22 cellular contexts compared by ENCODE assay signal in the genomic region with DNA sequence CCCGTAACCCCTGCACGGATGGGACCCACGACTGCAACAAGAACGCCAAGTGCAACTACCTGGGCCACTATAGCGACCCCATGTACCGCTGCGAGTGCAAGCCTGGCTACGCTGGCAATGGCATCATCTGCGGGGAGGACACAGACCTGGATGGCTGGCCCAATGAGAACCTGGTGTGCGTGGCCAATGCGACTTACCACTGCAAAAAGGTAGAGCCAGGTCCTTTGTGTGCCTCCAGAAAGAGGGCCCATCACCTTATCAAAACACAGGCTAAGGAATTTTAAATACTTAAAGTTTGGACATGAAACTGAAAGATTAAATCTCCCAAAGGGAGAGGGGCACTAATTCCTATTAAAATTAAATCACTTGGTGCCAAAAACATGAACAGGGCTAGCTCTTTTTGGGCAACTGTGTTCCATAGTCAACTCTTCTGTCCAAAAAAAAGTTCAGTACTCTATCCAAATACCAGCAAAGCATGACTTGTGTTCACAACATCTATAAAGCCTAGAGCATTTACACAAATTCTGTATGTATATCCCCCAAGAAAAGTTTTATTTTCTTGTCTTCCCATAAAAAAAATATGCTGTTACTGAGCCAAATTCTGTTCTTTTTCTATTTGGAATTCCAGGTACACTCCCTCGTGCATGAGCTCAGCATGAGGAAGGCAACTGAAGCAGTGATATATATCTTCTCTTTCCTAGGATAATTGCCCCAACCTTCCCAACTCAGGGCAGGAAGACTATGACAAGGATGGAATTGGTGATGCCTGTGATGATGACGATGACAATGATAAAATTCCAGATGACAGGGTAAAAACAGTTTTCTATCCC. TPM values are rescaled to one million over a fixed set of nuclear protein-coding genes. Genes with fewer than 3 reads are reported as not detected.
A peak's percentile ranks its signal among the peaks of the same experiment; 100 is the strongest.
DNase-seq lines count a peak whose midpoint lies in the region; ATAC-seq, FAIRE-seq and TF ChIP-seq lines count a peak whose summit lies in the region.
"Had no signal": no experiment of that assay in that cellular context is flagged by ENCODE, and none has a peak within 500 bp of the region (broad histone marks: within the 10 kb centered on the region; RNA-seq: fewer than 3 reads in every experiment).

No MANE protein-coding gene starts in this region.

- peaks cover 37% of the 10 kb centered on the region for H3K4me1 ChIP-seq in ACC112 (ENCODE audit: control insufficient read depth, insufficient read depth, low read length, unreplicated experiment)
- peaks cover 19% of the 10 kb centered on the region for H3K4me1 ChIP-seq in endothelial cell of umbilical vein (ENCODE audit: control insufficient read depth, extremely low read depth, insufficient read depth, low read length)
- H3K4me1 ChIP-seq in mesenchymal stem cell (ENCODE audit: control insufficient read depth, insufficient read depth, low read depth, low read length), result peaks cover 32% of the 10 kb centered on the region
- no peaks in the 10 kb centered on the region for H3K4me1 ChIP-seq in left lung

- H3K4me2 ChIP-seq in endothelial cell of umbilical vein (ENCODE audit: insufficient read depth, low read length) (peak overlapping the region; percentile 11), mesenchymal stem cell (ENCODE audit: low read length, poor library complexity, severe bottlenecking) (no peak overlapping the region)

- peaks cover 93% of the 10 kb centered on the region for H3K36me3 Mint-ChIP-seq in HFFc6 (ENCODE audit: low read depth)

- POLR2A ChIA-PET in endothelial cell of umbilical vein (lab: Charles Lee), result interaction anchor here (1.7 to 2.9 kb wide), 2 partner anchors 9 to 460 kb away, joined by 5 to 24 read pairs; partner anchors contain the start of gene THBS1

- peak; percentile 95 for TF ChIP-seq POLR2A in endothelial cell of umbilical vein (IDR thresholded peaks at IDR 0.05; ENCODE audit: low read depth, low read length)

- intact Hi-C loops in endothelial cell of umbilical vein (cut with micrococcal nuclease) (no loop called here), left cardiac atrium (cut with DNase I) (loop anchor here in 1 of 2 donors (10.0 kb wide), 1 partner anchor 275 kb away; no protein-coding TSS in a partner anchor), left lung (cut with DNase I) (loop anchor here in 1 of 2 donors (10.0 kb wide), 2 partner anchors 165 to 415 kb away; no protein-coding TSS in a partner anchor)

- no peak overlapping the region for H3K4me3 ChIP-seq in ACC112 (ENCODE audit: low read depth, low read length)
- peak overlapping the region in 2 of 3 experiments; percentile 17 to 21 for H3K4me3 ChIP-seq in endothelial cell of umbilical vein (replicated peaks in 1 of 3; ENCODE audit: insufficient read depth in 1 of 3, low read depth in 1 of 3, low read length in 3 of 3)
- no peak overlapping the region for H3K4me3 ChIP-seq in mesenchymal stem cell (ENCODE audit: insufficient read depth in 1 of 2, low read depth in 1 of 2, low read length in 2 of 2)
- H3K4me3 ChIP-seq in left lung, result no peak overlapping the region
- H3K4me3 ChIP-seq: upper lobe of right lung had no signal

- peak overlapping the region; percentile 86 for H3K27ac Mint-ChIP-seq in HFFc6
- H3K27ac Mint-ChIP-seq: activated T-helper 2 cell treated with anti-CD3 and anti-CD28 coated beads, Interferon-gamma antibody, Interleukin-2, Interleukin-4, amounts not matched to agents 10 μg/mL and 5 μg/mL and 100 μg/mL, durations not matched to agents 14 hours and 24 hours and 36 hours; CD8-positive, alpha-beta memory T cell; endodermal cell; T-helper 1 cell treated with Interleukin-12 subunit alpha and Interleukin-12 subunit beta and Interleukin-4 antibody, amounts not matched to agents 30 μg/mL and 1 μg/mL, for 36 hours had no signal

- H3K9me1 ChIP-seq in endothelial cell of umbilical vein (replicated peaks; ENCODE audit: control insufficient read depth, extremely low read depth, insufficient read depth, low read length), result no peaks in the 10 kb centered on the region

- H4K8ac ChIP-seq in mesenchymal stem cell (ENCODE audit: low read length), result no peak overlapping the region

- H3K14ac ChIP-seq in mesenchymal stem cell (ENCODE audit: low read length in 2 of 2), result no peak overlapping the region

- no peak overlapping the region for H3K18ac ChIP-seq in mesenchymal stem cell (ENCODE audit: low read depth in 1 of 2, low read length in 2 of 2)

- peak; percentile 57 for DNase-seq in HFFc6
- DNase-seq in endothelial cell of umbilical vein (ENCODE audit: low read depth, low spot score), result peak; percentile 66
- DNase-seq in mesenchymal stem cell, result peak; percentile 21
- no peak for DNase-seq in left cardiac atrium
- DNase-seq in left lung, result no peak
- no peak for DNase-seq in NCI-H1417 (lab: John Stamatoyannopoulos, UW)
- DNase-seq: CD8-positive, alpha-beta memory T cell; cerebellar nuclear complex; DND-41; endodermal cell; mesendoderm; NCI-H2029; NCI-H446; Right ventricle myocardium superior; stimulated activated naive CD8-positive, alpha-beta T cell treated with anti-CD3 and anti-CD28 coated beads, Interleukin-15, Interleukin-2, amounts not matched to agents 100 U/mL and 50 U/mL, for 24 hours; upper lobe of right lung had no signal

- CTCF ChIA-PET in endothelial cell of umbilical vein (lab: Charles Lee), result interaction anchor here (1.8 kb wide), 1 partner anchor 167 kb away, joined by 6 read pairs; no protein-coding TSS in a partner anchor

- H2BK5ac ChIP-seq in mesenchymal stem cell (ENCODE audit: low read depth, low read length, poor library complexity, severe bottlenecking), result no peak overlapping the region

- no peak for ATAC-seq in left cardiac atrium
- ATAC-seq in left lung, result no peak
- no peak for ATAC-seq in HG03108 (IDR thresholded peaks at IDR 0.05; ENCODE audit: unreplicated experiment)
- ATAC-seq: activated CD4-positive, CD25-positive, alpha-beta regulatory T cell treated with anti-CD3 and anti-CD28 coated beads, Interleukin-2, amount 50 U/mL, for 24 hours; stimulated activated naive CD8-positive, alpha-beta T cell treated with anti-CD3 and anti-CD28 coated beads, Interleukin-15, Interleukin-2, amounts not matched to agents 100 U/mL and 50 U/mL, for 24 hours; upper lobe of right lung had no signal

- peaks cover 17% of the 10 kb centered on the region for H3K79me2 ChIP-seq in ACC112 (ENCODE audit: control insufficient read depth, insufficient read depth, low read length, unreplicated experiment)
- peaks cover 30% of the 10 kb centered on the region for H3K79me2 ChIP-seq in endothelial cell of umbilical vein (ENCODE audit: control insufficient read depth, insufficient read depth, low read length)

- H3K4me3 Mint-ChIP-seq in HFFc6, result peak overlapping the region; percentile 90
- H3K4me3 Mint-ChIP-seq: CD8-positive, alpha-beta memory T cell; endodermal cell; T-helper 1 cell treated with Interleukin-12 subunit alpha and Interleukin-12 subunit beta and Interleukin-4 antibody, amounts not matched to agents 30 μg/mL and 1 μg/mL, for 36 hours had no signal

- H2AFZ ChIP-seq in ACC112 (ENCODE audit: low read length, unreplicated experiment) (no peak overlapping the region), endothelial cell of umbilical vein (ENCODE audit: low read depth, low read length) (no peak overlapping the region), mesenchymal stem cell (ENCODE audit: low read depth, low read length) (no peak overlapping the region)

- no TSS peak for BruUV-seq in endothelial cell of umbilical vein (replicated peaks; lab: Mats Ljungman, UMichigan)

- peaks cover 96% of the 10 kb centered on the region for H3K27me3 Mint-ChIP-seq in HFFc6 (ENCODE audit: insufficient read depth)
- H3K27me3 Mint-ChIP-seq: CD8-positive, alpha-beta memory T cell had no signal

- peaks cover 93% of the 10 kb centered on the region for H3K9me3 Mint-ChIP-seq in HFFc6
- H3K9me3 Mint-ChIP-seq: activated T-helper 2 cell treated with anti-CD3 and anti-CD28 coated beads, Interferon-gamma antibody, Interleukin-2, Interleukin-4, amounts not matched to agents 10 μg/mL and 5 μg/mL and 100 μg/mL, durations not matched to agents 14 hours and 24 hours and 36 hours; CD8-positive, alpha-beta memory T cell; endodermal cell; T-helper 1 cell treated with Interleukin-12 subunit alpha and Interleukin-12 subunit beta and Interleukin-4 antibody, amounts not matched to agents 30 μg/mL and 1 μg/mL, for 36 hours had no signal

- no peak overlapping the region for H2BK120ac ChIP-seq in mesenchymal stem cell (ENCODE audit: low read depth, low read length)

- no peak overlapping the region for H2BK15ac ChIP-seq in mesenchymal stem cell (ENCODE audit: low read depth, poor library complexity, severe bottlenecking)

- no peak overlapping the region for H2BK12ac ChIP-seq in mesenchymal stem cell (ENCODE audit: low read length in 2 of 2)

- H3K23ac ChIP-seq in mesenchymal stem cell (ENCODE audit: low read length in 2 of 2), result no peak overlapping the region

- H3K9ac ChIP-seq in endothelial cell of umbilical vein (replicated peaks; ENCODE audit: extremely low read depth, insufficient read depth, low read length), result peak overlapping the region; percentile 18
- peak overlapping the region; percentile 7 for H3K9ac ChIP-seq in mesenchymal stem cell (ENCODE audit: low read length)

- H3K4ac ChIP-seq in mesenchymal stem cell (ENCODE audit: low read depth in 1 of 2, low read length in 2 of 2), result no peak overlapping the region

- H2AK5ac ChIP-seq in mesenchymal stem cell (ENCODE audit: low read length, severe bottlenecking), result no peak overlapping the region

- dilution Hi-C loops in endothelial cell of umbilical vein (cut with MboI; ENCODE audit: extremely low pct_ligation_motif_present, low sequenced_read_pairs), result no loop called here

- WGBS in mesenchymal stem cell, result 97% methylated on average over 12 of the region's 13 CpGs

- H3K79me1 ChIP-seq in mesenchymal stem cell (replicated peaks; ENCODE audit: low read length, poor library complexity, severe bottlenecking), result peaks cover 2% of the 10 kb centered on the region

- no peak overlapping the region for H4K91ac ChIP-seq in mesenchymal stem cell (ENCODE audit: low read length)

- H3K27ac ChIP-seq in ACC112 (ENCODE audit: low read depth, low read length), result 0 out of 2 replicates have a peak overlapping the region, but pooled peaks have one; percentile 4
- no peak overlapping the region for H3K27ac ChIP-seq in endothelial cell of umbilical vein (ENCODE audit: insufficient read depth, low read depth, low read length)
- peak overlapping the region; percentile 13 for H3K27ac ChIP-seq in mesenchymal stem cell (ENCODE audit: low read length, poor library complexity, severe bottlenecking)
- no peak overlapping the region for H3K27ac ChIP-seq in left lung
- H3K27ac ChIP-seq: upper lobe of right lung had no signal

- H3K36me3 ChIP-seq in ACC112 (ENCODE audit: insufficient read depth, low read length) (peaks cover 84% of the 10 kb centered on the region), endothelial cell of umbilical vein (ENCODE audit: control insufficient read depth in 2 of 2, extremely low read depth in 1 of 2, insufficient read depth in 2 of 2, low read length in 2 of 2) (peaks cover 69 to 91% of the 10 kb centered on the region in 2 experiments), mesenchymal stem cell (ENCODE audit: control insufficient read depth in 1 of 2, insufficient read depth in 2 of 2, low read depth in 1 of 2, low read length in 2 of 2) (peaks cover 57 to 100% of the 10 kb centered on the region in 2 experiments), left lung (peaks cover 4 to 97% of the 10 kb centered on the region in 2 donors)

- H3K27me3 ChIP-seq in ACC112 (ENCODE audit: insufficient read depth, low read length) (no peaks in the 10 kb centered on the region), endothelial cell of umbilical vein (ENCODE audit: control insufficient read depth in 2 of 2, insufficient read depth in 2 of 2, low read length in 2 of 2) (no peaks in the 10 kb centered on the region), mesenchymal stem cell (ENCODE audit: control insufficient read depth in 1 of 2, insufficient read depth in 1 of 2, low read length in 2 of 2) (no peaks in the 10 kb centered on the region), left lung (no peaks in the 10 kb centered on the region)
- H3K27me3 ChIP-seq: upper lobe of right lung had no signal

- H4K20me1 ChIP-seq in endothelial cell of umbilical vein (replicated peaks; ENCODE audit: control insufficient read depth, extremely low read depth, insufficient read depth, low read length), result peaks cover 2% of the 10 kb centered on the region

- H3K4me1 Mint-ChIP-seq in HFFc6 (ENCODE audit: low read depth), result peaks cover 92% of the 10 kb centered on the region
- H3K4me1 Mint-ChIP-seq: endodermal cell had no signal

- no peak for TF ChIP-seq CTCF in HFFc6 (IDR thresholded peaks at IDR 0.05)
- TF ChIP-seq CTCF in endothelial cell of umbilical vein (IDR thresholded peaks at IDR 0.05; ENCODE audit: extremely low read depth in 1 of 2, insufficient read depth in 1 of 2, low read depth in 1 of 2, low read length in 2 of 2), result no peak
- TF ChIP-seq CTCF in left lung (IDR thresholded peaks at IDR 0.05), result no peak

- no peak for FAIRE-seq in endothelial cell of umbilical vein (lab: Jason Lieb, UNC)
- FAIRE-seq: A204.1 had no signal

- H3K9me3 ChIP-seq in endothelial cell of umbilical vein (replicated peaks; ENCODE audit: control insufficient read depth, insufficient read depth, low read length) (no peaks in the 10 kb centered on the region), mesenchymal stem cell (ENCODE audit: control insufficient read depth, low read length) (no peaks in the 10 kb centered on the region), left lung (no peaks in the 10 kb centered on the region)
- H3K9me3 ChIP-seq: upper lobe of right lung had no signal

RNA-seq across cellular contexts. Expression of gene THBS1, which starts 9.2 kb away (rescaled TPM):
- 1,000 to 10,000 TPM; 7,606 to 9,130 (median 7,816) TPM for total RNA-seq in HFFc6 (2021; fragmentation: NEBNext Ultra II Directional; extraction: Animal tissue kit (Norgen Biotek cat#: 25700))
- total RNA-seq in endothelial cell of umbilical vein, result 8,837 and 8,883 TPM in 2 replicates
- polyA plus RNA-seq in endothelial cell of umbilical vein, result 6,148 and 6,293 TPM in 2 replicates
- polyA plus RNA-seq in endothelial cell of umbilical vein (2011; cell fraction: cytosol; rRNA removed), result 2,202 and 2,655 TPM in 2 replicates
- polyA plus RNA-seq in endothelial cell of umbilical vein (2011; cell fraction: nucleus; rRNA removed), result 17,201 and 26,660 TPM in 2 replicates
- 3,629 and 3,767 TPM in 2 replicates for polyA plus RNA-seq in endothelial cell of umbilical vein (2012)
- 17,988 and 18,091 TPM in 2 replicates for polyA minus RNA-seq in endothelial cell of umbilical vein
- 7.8 TPM for polyA minus RNA-seq in endothelial cell of umbilical vein (2011; cell fraction: cytosol; rRNA and poly(A)+ RNA removed)
- 23,649 and 24,248 TPM in 2 replicates for polyA minus RNA-seq in endothelial cell of umbilical vein (2011; cell fraction: nucleus; rRNA and poly(A)+ RNA removed)
- polyA plus RNA-seq in mesenchymal stem cell (2013, experiment 1 of 2), result 229 TPM
- 221 TPM for polyA plus RNA-seq in mesenchymal stem cell (2013, experiment 2 of 2)
- 100 to 1,000 TPM in 1 of 2 donors, 10 to 100 TPM in 1; 43.9 to 551 TPM for total RNA-seq in left cardiac atrium
- 100 to 1,000 TPM; 498 to 570 TPM for total RNA-seq in left lung

Comparison
In these comparisons a context has a peak if more than half of its experiments do, and no peak if none do; other contexts are left out.
1. H3K27ac ChIP-seq: peak in ACC112 (single experiment) and mesenchymal stem cell (single experiment); none in endothelial cell of umbilical vein (single experiment) and left lung (0 of 2).
2. H3K4me3 ChIP-seq: peak in endothelial cell of umbilical vein (2 of 3); none in ACC112 (single experiment), mesenchymal stem cell (0 of 2) and left lung (0 of 2).
3. DNase-seq: peak in HFFc6 (single experiment), endothelial cell of umbilical vein (single experiment) and mesenchymal stem cell (single experiment); none in left cardiac atrium (single experiment), left lung (0 of 2) and NCI-H1417 (0 of 3).
4. RNA of gene THBS1, which starts 9.2 kb away (total RNA-seq): 8,837 to 8,883 TPM in endothelial cell of umbilical vein and 7,606 to 9,130 TPM in HFFc6; 498 to 570 TPM in left lung and 43.9 to 551 TPM in left cardiac atrium; every median in the first group is over 10 times any median in the second.